1 cellular context compared by ENCODE assay signal in genomic region chr4:133178960-133179359, GRCh38.
TF ChIP-seq lines count a peak whose summit lies in the region.

No MANE protein-coding gene starts in this region.

TF ChIP-seq in GM23338, 12 proteins besides CTCF, POLR2A, EP300 and RAD21:
- TF ChIP-seq ZNF462 (CRISPR knock-in tag; IDR thresholded peaks at IDR 0.05) (no peak), JUNB (IDR thresholded peaks at IDR 0.05; ENCODE audit: unreplicated experiment) (no peak), EZH2 (IDR thresholded peaks at IDR 0.05; ENCODE audit: low read depth, unreplicated experiment) (no peak), ZNF114 (CRISPR knock-in tag; IDR thresholded peaks at IDR 0.05) (no peak), REST (IDR thresholded peaks at IDR 0.05; ENCODE audit: unreplicated experiment) (no peak), POLR2AphosphoS5 (IDR thresholded peaks at IDR 0.05; ENCODE audit: low read depth) (no peak), CREB1 (CRISPR knock-in tag; IDR thresholded peaks at IDR 0.05; ENCODE audit: low read depth) (no peak), STAT1 (IDR thresholded peaks at IDR 0.05; ENCODE audit: unreplicated experiment) (no peak), ETS1 (IDR thresholded peaks at IDR 0.05) (no peak), NANOG (IDR thresholded peaks at IDR 0.05; ENCODE audit: borderline replicate concordance) (no peak), EZH2phosphoT487 (IDR thresholded peaks at IDR 0.05; ENCODE audit: unreplicated experiment) (no peak), ZNF331 (CRISPR knock-in tag; IDR thresholded peaks at IDR 0.05; ENCODE audit: low read depth) (no peak)
